In the genomic region with DNA sequence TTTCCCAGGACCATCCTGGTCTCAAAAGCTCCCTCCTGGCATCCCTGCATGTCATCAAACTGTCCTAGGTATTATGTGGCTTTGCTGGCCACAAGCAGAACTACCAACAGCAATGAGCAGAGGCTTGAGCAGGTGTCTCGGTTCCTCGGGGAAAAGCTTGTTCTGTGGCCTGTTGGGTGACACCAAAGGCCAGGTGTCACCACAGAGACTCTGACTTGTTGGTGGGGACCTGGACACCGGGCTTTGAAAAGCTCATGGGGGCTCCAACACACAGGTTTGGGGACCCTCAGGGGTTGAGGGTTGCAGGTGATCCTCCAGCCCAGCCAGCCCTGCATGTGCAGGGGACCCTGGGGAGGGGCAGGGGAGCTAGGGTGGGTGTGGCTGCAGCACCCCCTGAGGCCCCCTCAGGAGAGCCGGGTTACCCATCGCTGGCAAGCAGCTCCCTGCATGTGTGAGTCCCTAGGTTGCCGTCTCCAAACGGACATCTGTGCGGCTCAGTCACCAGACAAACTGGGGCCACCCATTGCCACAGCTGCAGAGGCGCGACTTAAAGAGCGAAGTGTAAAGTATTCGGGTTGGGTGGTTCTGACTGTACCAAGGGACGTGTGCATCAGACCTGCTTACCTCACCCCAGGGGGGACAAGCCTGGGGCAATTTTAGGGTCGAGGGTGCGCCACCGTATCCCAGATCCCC, we compare ENCODE assay signal across 23 cellular contexts.
"Had no signal": no experiment of that assay in that cellular context is flagged by ENCODE, and none has a peak within 500 bp of the region (broad histone marks: within the 10 kb centered on the region; RNA-seq: fewer than 3 reads in every experiment).

No MANE protein-coding gene starts in this region.

- DNase-seq: activated CD4-positive, alpha-beta T cell treated with anti-CD3 and anti-CD28 coated beads, Interleukin-2, amount 10 ng/mL, durations not matched to agents 24 days and 14 days; activated CD4-positive, CD25-positive, alpha-beta regulatory T cell; activated CD8-positive, alpha-beta T cell treated with anti-CD3 and anti-CD28 coated beads, Interleukin-2, amount 10 ng/mL, durations not matched to agents 7 days and 5 days; activated effector memory CD4-positive, alpha-beta T cell treated with Interleukin-2 at 50 U/mL for 16 hours; activated naive CD4-positive, alpha-beta T cell treated with anti-CD3 and anti-CD28 coated beads, Interleukin-2, amount 10 ng/mL, durations not matched to agents 7 days and 5 days; activated naive CD8-positive, alpha-beta T cell treated with anti-CD3 and anti-CD28 coated beads, Interleukin-2, amount 50 U/mL, for 24 hours; activated T-cell treated with anti-CD3 and anti-CD28 coated beads, Interleukin-2, amount 50 U/mL, for 48 hours; anterior cingulate cortex; colonic mucosa; kidney glomerular epithelial cell; naive B cell; stimulated activated CD4-positive, alpha-beta T cell treated with anti-CD3 and anti-CD28 coated beads, Interleukin-12 subunit alpha, Interleukin-12 subunit beta, amount 100 ng/mL, for 4 hours; stimulated activated CD4-positive, alpha-beta T cell treated with anti-CD3 and anti-CD28 coated beads, Interleukin-1b, Interleukin-23, amount 100 ng/mL, for 48 hours; T1000; transverse colon had no signal

- H3K27me3 ChIP-seq: colonic mucosa, suprapubic skin, transverse colon, vagina had no signal

- H3K9me3 ChIP-seq: colonic mucosa, left ventricle myocardium inferior, suprapubic skin, transverse colon, vagina had no signal

- H3K27me3 Mint-ChIP-seq: activated CD4-positive, alpha-beta T cell treated with anti-CD3 and anti-CD28 coated beads, Interleukin-2, amount 10 ng/mL, durations not matched to agents 24 days and 14 days; activated naive CD8-positive, alpha-beta T cell treated with anti-CD3 and anti-CD28 coated beads, Interleukin-2, amount 50 U/mL, for 24 hours; brain; central memory CD8-positive, alpha-beta T cell had no signal

- H3K27ac ChIP-seq: colonic mucosa, left ventricle myocardium inferior, suprapubic skin, transverse colon, vagina had no signal

- H3K27ac Mint-ChIP-seq: activated CD4-positive, alpha-beta T cell treated with anti-CD3 and anti-CD28 coated beads, Interleukin-2, amount 10 ng/mL, durations not matched to agents 24 days and 14 days; activated naive CD4-positive, alpha-beta T cell treated with anti-CD3 and anti-CD28 coated beads, Interleukin-2, amount 10 ng/mL, durations not matched to agents 7 days and 5 days; activated naive CD8-positive, alpha-beta T cell treated with anti-CD3 and anti-CD28 coated beads, Interleukin-2, amount 50 U/mL, for 24 hours; stimulated activated naive CD8-positive, alpha-beta T cell treated with anti-CD3 and anti-CD28 coated beads, Interleukin-15, Interleukin-2, amounts not matched to agents 100 ng/mL and 50 ng/mL, for 24 hours had no signal

- H3K4me3 ChIP-seq: colonic mucosa, left ventricle myocardium inferior, suprapubic skin, transverse colon, vagina had no signal

- H3K4me3 Mint-ChIP-seq: activated CD4-positive, alpha-beta T cell treated with anti-CD3 and anti-CD28 coated beads, Interleukin-2, amount 10 ng/mL, durations not matched to agents 24 days and 14 days; activated CD8-positive, alpha-beta T cell treated with anti-CD3 and anti-CD28 coated beads, Interleukin-2, amount 10 ng/mL, durations not matched to agents 7 days and 5 days; activated naive CD4-positive, alpha-beta T cell treated with anti-CD3 and anti-CD28 coated beads, Interleukin-2, amount 10 ng/mL, durations not matched to agents 7 days and 5 days; activated naive CD8-positive, alpha-beta T cell treated with anti-CD3 and anti-CD28 coated beads, Interleukin-2, amount 50 U/mL, for 24 hours; brain; central memory CD8-positive, alpha-beta T cell; naive B cell; stimulated activated naive CD8-positive, alpha-beta T cell treated with anti-CD3 and anti-CD28 coated beads, Interleukin-15, Interleukin-2, amounts not matched to agents 100 ng/mL and 50 ng/mL, for 24 hours had no signal

- H3K9me3 Mint-ChIP-seq: activated CD4-positive, alpha-beta T cell treated with anti-CD3 and anti-CD28 coated beads, Interleukin-2, amount 10 ng/mL, durations not matched to agents 24 days and 14 days; activated naive CD4-positive, alpha-beta T cell treated with anti-CD3 and anti-CD28 coated beads, Interleukin-2, amount 10 ng/mL, durations not matched to agents 7 days and 5 days; activated naive CD8-positive, alpha-beta T cell treated with anti-CD3 and anti-CD28 coated beads, Interleukin-2, amount 50 U/mL, for 24 hours; central memory CD8-positive, alpha-beta T cell; stimulated activated naive CD8-positive, alpha-beta T cell treated with anti-CD3 and anti-CD28 coated beads, Interleukin-15, Interleukin-2, amounts not matched to agents 100 ng/mL and 50 ng/mL, for 24 hours had no signal

- H3K4me1 Mint-ChIP-seq: central memory CD8-positive, alpha-beta T cell had no signal

- H3K36me3 Mint-ChIP-seq: activated naive CD4-positive, alpha-beta T cell treated with anti-CD3 and anti-CD28 coated beads, Interleukin-2, amount 10 ng/mL, durations not matched to agents 7 days and 5 days; naive B cell had no signal

- H3K36me3 ChIP-seq: colonic mucosa, left ventricle myocardium inferior, suprapubic skin, transverse colon, vagina had no signal

- FAIRE-seq: endometrium, frontal cortex had no signal

- H3K4me1 ChIP-seq: colonic mucosa had no signal
